Comparison of ENCODE assay signal across 1 cellular context in genomic region chr2:18356676-18357075, GRCh38.
TF ChIP-seq lines count a peak whose summit lies in the region.

No MANE protein-coding gene starts in this region.

TF ChIP-seq in A549, 52 proteins besides CTCF, POLR2A, EP300 and RAD21 (continued from another document):
- TF ChIP-seq REST (IDR thresholded peaks at IDR 0.05): no peak
- no peak for TF ChIP-seq ATOH8 (CRISPR knock-in tag; IDR thresholded peaks at IDR 0.05; ENCODE audit: low read depth)
- TF ChIP-seq FOXS1 (CRISPR knock-in tag; IDR thresholded peaks at IDR 0.05): no peak
- no peak for TF ChIP-seq FOSL2 (IDR thresholded peaks at IDR 0.05)
- TF ChIP-seq FOSL2 (CRISPR knock-in tag; IDR thresholded peaks at IDR 0.05): peak; percentile 26; the same call in 1 of the 2 replicates
- TF ChIP-seq MAX (IDR thresholded peaks at IDR 0.05): no peak
